Comparison of ENCODE assay signal across 24 cellular contexts in the genomic region with DNA sequence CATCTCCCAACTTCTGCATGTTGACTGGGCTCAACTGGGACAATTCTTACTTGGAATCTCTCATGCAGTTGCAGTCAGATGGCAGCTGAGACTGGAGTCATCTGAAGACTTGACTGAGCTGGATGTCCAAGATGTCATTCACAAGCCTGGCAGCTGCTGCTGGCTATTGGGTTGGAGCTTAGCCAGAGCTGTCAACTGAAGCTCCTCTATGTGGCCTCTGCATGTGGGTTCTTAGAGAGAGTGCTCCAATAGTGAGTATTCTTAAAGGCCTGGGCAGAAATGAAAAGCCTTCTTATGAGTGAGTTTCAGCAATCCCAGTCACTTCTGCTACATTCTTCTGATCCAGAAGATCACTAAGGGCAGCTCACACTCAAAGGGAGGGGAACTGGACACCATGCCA.
"Had no signal": no experiment of that assay in that cellular context is flagged by ENCODE, and none has a peak within 500 bp of the region (broad histone marks: within the 10 kb centered on the region; RNA-seq: fewer than 3 reads in every experiment).

No MANE protein-coding gene starts in this region.

- H3K4me3 ChIP-seq: body of pancreas, cardiac muscle cell, esophagus squamous epithelium, left ventricle myocardium inferior, ovary, prostate gland, upper lobe of right lung had no signal

- H3K27ac ChIP-seq: body of pancreas, cardiac muscle cell, esophagus squamous epithelium, left ventricle myocardium inferior, ovary, prostate gland, upper lobe of right lung, VCaP had no signal

- DNase-seq: activated CD4-positive, alpha-beta memory T cell treated with anti-CD3 and anti-CD28 coated beads, Interleukin-2, amount 10 ng/mL, durations not matched to agents 7 days and 5 days; activated CD4-positive, alpha-beta T cell treated with anti-CD3 and anti-CD28 coated beads, Interleukin-2, amount 10 ng/mL, durations not matched to agents 24 days and 14 days; activated effector memory CD4-positive, alpha-beta T cell treated with anti-CD3 and anti-CD28 coated beads, Interleukin-2, amount 50 U/mL, for 16 hours; activated naive CD4-positive, alpha-beta T cell treated with anti-CD3 and anti-CD28 coated beads, Interleukin-2, amount 50 U/mL, for 16 hours; activated T-cell treated with anti-CD3 and anti-CD28 coated beads for 4 hours; anterior cingulate cortex; body of pancreas; cortex of kidney; endodermal cell; esophagus squamous epithelium; left ventricle myocardium inferior; mammary epithelial cell; ovary; right cardiac atrium; stimulated activated CD4-positive, alpha-beta T cell treated with anti-CD3 and anti-CD28 coated beads, Interleukin-12 subunit alpha, Interleukin-12 subunit beta, amount 100 ng/mL, for 4 hours; stimulated activated CD4-positive, alpha-beta T cell treated with anti-CD3 and anti-CD28 coated beads, Interleukin-4, amount 100 ng/mL, for 4 hours; stimulated activated naive CD8-positive, alpha-beta T cell treated with anti-CD3 and anti-CD28 coated beads, Interleukin-15, Interleukin-2, amounts not matched to agents 100 U/mL and 50 U/mL, for 24 hours; upper lobe of right lung had no signal

- H3K4me1 ChIP-seq: body of pancreas, esophagus squamous epithelium, left ventricle myocardium inferior, prostate gland, upper lobe of right lung had no signal

- H3K36me3 ChIP-seq: cardiac muscle cell, esophagus squamous epithelium, left ventricle myocardium inferior, ovary, prostate gland, upper lobe of right lung had no signal

- FAIRE-seq: keratinocyte had no signal

- ATAC-seq: activated CD4-positive, CD25-positive, alpha-beta regulatory T cell treated with anti-CD3 and anti-CD28 coated beads, Interleukin-2, amount 50 U/mL, for 24 hours; body of pancreas; natural killer cell treated with Interleukin-12 subunit alpha and Interleukin-12 subunit beta and Interleukin-15 and Interleukin-18, amount 100 ng/mL, for 72 hours; right cardiac atrium; stimulated activated naive CD8-positive, alpha-beta T cell treated with anti-CD3 and anti-CD28 coated beads, Interleukin-15, Interleukin-2, amounts not matched to agents 100 U/mL and 50 U/mL, for 24 hours; upper lobe of right lung had no signal

- H3K9me3 ChIP-seq: body of pancreas, esophagus squamous epithelium, left ventricle myocardium inferior, ovary, prostate gland, upper lobe of right lung had no signal

- H3K27me3 ChIP-seq: body of pancreas, cardiac muscle cell, esophagus squamous epithelium, ovary, upper lobe of right lung had no signal
